In the genomic region with DNA sequence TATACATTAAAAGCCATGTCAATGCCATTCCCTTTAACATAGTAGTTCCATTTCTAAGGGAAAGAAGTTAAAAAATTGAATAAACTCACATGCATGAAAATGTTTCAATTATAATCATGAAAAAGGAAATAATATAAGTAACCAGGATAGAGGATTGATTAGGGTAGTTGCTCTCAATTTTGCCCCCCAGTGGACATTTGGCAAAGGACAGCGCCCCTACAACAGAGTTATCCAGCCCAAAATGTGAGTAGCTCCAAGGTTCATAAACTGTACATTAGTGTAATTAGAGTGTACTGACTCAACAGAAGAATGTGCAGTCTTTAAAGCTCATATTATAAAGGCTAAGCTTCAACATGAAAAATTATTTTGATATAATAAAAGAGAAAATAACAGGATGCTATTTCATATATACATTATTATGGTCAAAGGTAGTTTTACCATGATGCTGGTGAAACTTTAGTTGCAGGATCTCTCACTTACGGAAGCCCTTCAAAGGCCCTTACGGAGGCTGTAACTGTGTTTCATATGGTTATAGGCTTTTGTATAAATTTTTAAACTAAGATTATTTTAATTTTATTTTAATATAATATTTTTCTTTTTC, we compare ENCODE assay signal across 8 cellular contexts.
DNase-seq lines count a peak whose midpoint lies in the region; ATAC-seq, FAIRE-seq and TF ChIP-seq lines count a peak whose summit lies in the region.

No MANE protein-coding gene starts in this region.

- H4K20me1 ChIP-seq in DND-41 (ENCODE audit: insufficient read depth, low read length) (peaks cover 5% of the 10 kb centered on the region), H9 (ENCODE audit: control insufficient read depth, insufficient read depth, insufficient read length) (no peaks in the 10 kb centered on the region)

- H2AK5ac ChIP-seq in H9 (ENCODE audit: insufficient read length, low read length), result no peak overlapping the region

- intact Hi-C loops in kidney (cut with DNase I), result no loop called here

- DNase-seq in DND-41 (peak; percentile 19), H9 (no peak), SK-MEL-5 (ENCODE audit: low read depth, low spot score) (peak; percentile 49), kidney (no peak), glomerular visceral epithelial cell (ENCODE audit: extremely low spot score) (no peak), NCI-H2081 treated with DMSO at 0.1 percent for 48 hours (lab: John Stamatoyannopoulos, UW) (no peak)

- H3K14ac ChIP-seq in H9 (ENCODE audit: insufficient read depth, low read length), result no peak overlapping the region

- H2BK20ac ChIP-seq in H9 (ENCODE audit: low read depth, low read length, poor library complexity, severe bottlenecking), result no peak overlapping the region

- peak; percentile 57 for TF ChIP-seq CTCF in DND-41 (IDR thresholded peaks at IDR 0.05; ENCODE audit: borderline replicate concordance, extremely low read depth, low read length, poor library complexity, severe bottlenecking)
- peak; percentile 77 for TF ChIP-seq CTCF in H9 (conservative IDR thresholded peaks at IDR 0.05)
- peak; percentile 13 for TF ChIP-seq CTCF in kidney (IDR thresholded peaks at IDR 0.05; ENCODE audit: borderline replicate concordance, extremely low read depth, insufficient read depth)

- H3K23ac ChIP-seq in H9 (ENCODE audit: insufficient read length, low read depth, low read length), result no peak overlapping the region

- no peak overlapping the region for H3K56ac ChIP-seq in H9 (ENCODE audit: insufficient read length, low read depth, low read length)

- no peaks in the 10 kb centered on the region for H3K27me3 ChIP-seq in DND-41 (ENCODE audit: insufficient read depth, low read length, poor library complexity)
- H3K27me3 ChIP-seq in H9 (ENCODE audit: insufficient read depth, low read length), result no peaks in the 10 kb centered on the region

- H3K4me3 ChIP-seq in DND-41 (ENCODE audit: low read depth in 1 of 2, low read length in 2 of 2), result no peak overlapping the region
- H3K4me3 ChIP-seq in kidney (ENCODE audit: low read length in 2 of 2), result no peak overlapping the region

- H3K4me1 Mint-ChIP-seq in H9, result peaks cover 6 to 7% of the 10 kb centered on the region in 2 experiments

- no peaks in the 10 kb centered on the region for H3K79me1 ChIP-seq in H9 (ENCODE audit: insufficient read depth, low read depth, low read length, poor library complexity, severe bottlenecking)

- H3K9ac ChIP-seq in DND-41 (ENCODE audit: low read depth, low read length) (no peak overlapping the region), H9 (ENCODE audit: extremely low read depth, insufficient read length, low read length) (no peak overlapping the region), kidney (ENCODE audit: low read length in 2 of 2) (no peak overlapping the region)

- no peak overlapping the region for H3K27ac Mint-ChIP-seq in H9

- H3K4me1 ChIP-seq in DND-41 (ENCODE audit: insufficient read depth, low read length) (peaks cover 13% of the 10 kb centered on the region), H9 (ENCODE audit: insufficient read depth, low read length) (no peaks in the 10 kb centered on the region), kidney (ENCODE audit: control insufficient read depth in 1 of 2, insufficient read depth in 1 of 2, low read depth in 1 of 2, low read length in 2 of 2) (no peaks in the 10 kb centered on the region)

- H4K8ac ChIP-seq in H9 (replicated peaks; ENCODE audit: insufficient read length, low read depth, low read length), result no peak overlapping the region

- H3K36me3 ChIP-seq in DND-41 (ENCODE audit: insufficient read depth, low read length) (no peaks in the 10 kb centered on the region), kidney (ENCODE audit: control insufficient read depth in 1 of 2, insufficient read depth in 2 of 2, low read length in 2 of 2) (no peaks in the 10 kb centered on the region)

- no peak overlapping the region for H4K5ac ChIP-seq in H9 (ENCODE audit: insufficient read length, low read depth, low read length)

- no peak overlapping the region for H2BK120ac ChIP-seq in H9 (ENCODE audit: low read depth, low read length, poor library complexity, severe bottlenecking)

- no peak overlapping the region for H4K91ac ChIP-seq in H9 (ENCODE audit: insufficient read length, low read depth, low read length)

- no peaks in the 10 kb centered on the region for H3K27me3 Mint-ChIP-seq in H9 (ENCODE audit: low read depth)

- in situ Hi-C loops in SK-MEL-5 (cut with HindIII; ENCODE audit: low pct_unique_long_range_greater_than_20kb, low sequenced_read_pairs), result no loop called here

- H3K4me2 ChIP-seq in DND-41 (ENCODE audit: insufficient read depth, low read length) (no peak overlapping the region), H9 (ENCODE audit: insufficient read depth, insufficient read length, low read length) (no peak overlapping the region)

- H3K4me3 Mint-ChIP-seq in H9, result no peak overlapping the region

- H3K23me2 ChIP-seq in H9 (ENCODE audit: insufficient read length, low read depth, low read length, poor library complexity, severe bottlenecking), result no peaks in the 10 kb centered on the region

- no peaks in the 10 kb centered on the region for H3K9me3 Mint-ChIP-seq in H9

- no peak overlapping the region for H2BK15ac ChIP-seq in H9 (ENCODE audit: low read depth, low read length)

- no CpG with 5 or more reads among the region's 3 CpGs for WGBS in H9 (ENCODE audit: extremely low coverage, insufficient read length, low lambda C conversion rate)

- FAIRE-seq in kidney (lab: Jason Lieb, UNC), result no peak

- H3K36me3 Mint-ChIP-seq in H9 (ENCODE audit: insufficient read depth in 1 of 3, low read depth in 3 of 3), result no peaks in the 10 kb centered on the region

- H2BK5ac ChIP-seq in H9 (ENCODE audit: insufficient read length, low read length), result no peak overlapping the region

- no peak for ATAC-seq in DND-41 (ENCODE audit: insufficient read depth, low read depth)
- no peak for ATAC-seq in HG03135 (IDR thresholded peaks at IDR 0.05; ENCODE audit: unreplicated experiment)
- ATAC-seq in HG03097 (IDR thresholded peaks at IDR 0.05; ENCODE audit: low FRiP score, unreplicated experiment), result no peak

- H2AFZ ChIP-seq in DND-41 (ENCODE audit: low read depth, low read length) (no peak overlapping the region), H9 (ENCODE audit: low read length) (no peak overlapping the region)

- no peak overlapping the region for H3K18ac ChIP-seq in H9 (ENCODE audit: insufficient read length, low read depth, low read length)

- H3K79me2 ChIP-seq in DND-41 (ENCODE audit: insufficient read depth, low read length) (peaks cover 22% of the 10 kb centered on the region), H9 (ENCODE audit: insufficient read depth, low read length) (no peaks in the 10 kb centered on the region)

- H2BK12ac ChIP-seq in H9 (ENCODE audit: insufficient read length, low read depth, low read length), result no peak overlapping the region

- H3K9me3 ChIP-seq in DND-41 (ENCODE audit: insufficient read depth, low read length, severe bottlenecking), result no peaks in the 10 kb centered on the region
- no peaks in the 10 kb centered on the region for H3K9me3 ChIP-seq in H9 (ENCODE audit: control insufficient read depth, low read depth, low read length)
- no peaks in the 10 kb centered on the region for H3K9me3 ChIP-seq in kidney (ENCODE audit: control insufficient read depth in 1 of 2, low read length in 2 of 2)

- no peak overlapping the region for H3T11ph ChIP-seq in H9 (ENCODE audit: low read length)

- no peak overlapping the region for H3K27ac ChIP-seq in DND-41 (ENCODE audit: low read length)
- no peak overlapping the region for H3K27ac ChIP-seq in H9 (ENCODE audit: insufficient read length, low read depth, low read length)
- no peak overlapping the region for H3K27ac ChIP-seq in kidney (ENCODE audit: low read depth in 2 of 2, low read length in 2 of 2)

- no peak overlapping the region for H3K4ac ChIP-seq in H9 (ENCODE audit: low read depth, low read length)

Comparison
In these comparisons a context has a peak if more than half of its experiments do, and no peak if none do; other contexts are left out.
1. DNase-seq: peak in DND-41 (single experiment) and SK-MEL-5 (single experiment); none in H9 (single experiment), kidney (single experiment), glomerular visceral epithelial cell (single experiment) and NCI-H2081 treated with DMSO at 0.1 percent for 48 hours (single experiment).
2. CTCF ChIP-seq: peak in every context shown above with its lines; median percentile 77 in H9; 57 in DND-41; 13 in kidney.